In the genomic region with DNA sequence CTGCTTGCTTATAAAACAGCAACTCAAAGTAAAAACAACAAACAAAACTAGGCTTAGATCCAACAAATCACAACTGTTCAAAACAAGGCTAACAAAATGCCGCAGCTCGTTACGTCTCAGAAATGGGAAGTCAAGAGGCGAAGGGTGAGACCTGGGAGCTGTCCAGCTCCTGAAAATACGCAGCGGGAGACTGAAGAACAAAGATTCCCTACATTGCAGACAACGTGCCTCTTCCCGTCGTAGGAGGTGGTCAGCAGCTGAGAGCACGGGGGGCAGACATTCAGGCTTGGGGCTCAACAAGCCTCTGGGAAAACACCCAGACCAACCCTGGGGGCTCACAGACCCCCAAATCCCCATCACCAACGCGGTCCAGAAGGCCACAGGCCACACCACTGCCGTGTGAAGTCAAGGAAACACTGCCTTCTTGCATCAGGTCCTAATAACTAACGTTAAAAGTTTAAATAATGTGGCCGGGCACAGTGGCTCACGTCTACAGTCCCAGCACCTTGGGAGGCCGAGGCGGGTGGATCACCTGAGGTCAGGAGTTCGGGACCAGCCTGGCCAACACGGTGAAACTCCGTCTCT, we compare ENCODE assay signal across 17 cellular contexts. TPM values are rescaled to one million over a fixed set of nuclear protein-coding genes. Genes with fewer than 3 reads are reported as not detected.
DNase-seq lines count a peak whose midpoint lies in the region; ATAC-seq, FAIRE-seq and TF ChIP-seq lines count a peak whose summit lies in the region.
"Had no signal": no experiment of that assay in that cellular context is flagged by ENCODE, and none has a peak within 500 bp of the region (broad histone marks: within the 10 kb centered on the region; RNA-seq: fewer than 3 reads in every experiment).

No MANE protein-coding gene starts in this region.

- TF ChIP-seq EP300 in HepG2 (IDR thresholded peaks at IDR 0.05; ENCODE audit: low read depth in 2 of 2, low read length in 2 of 2) (no peak), HepG2 (CRISPR knock-in tag; IDR thresholded peaks at IDR 0.05; ENCODE audit: borderline replicate concordance) (no peak)

- no peak overlapping the region for H3K9ac ChIP-seq in HepG2 (ENCODE audit: insufficient read depth, low read depth, low read length)
- H3K9ac ChIP-seq in iPS-20b (ENCODE audit: low read depth, low read length), result no peak overlapping the region
- H3K9ac ChIP-seq in smooth muscle cell (ENCODE audit: low read depth), result no peak overlapping the region

- CTCF ChIA-PET in HepG2 (lab: Yijun Ruan, JAX; ENCODE audit: low intra/inter-chr PET ratio, low total read pairs), result no interaction called here

- H4K20me1 ChIP-seq in HepG2 (ENCODE audit: insufficient read depth, low read length) (no peaks in the 10 kb centered on the region), smooth muscle cell (ENCODE audit: low read depth) (no peaks in the 10 kb centered on the region)

- H3K4me1 Mint-ChIP-seq in type B pancreatic cell (ENCODE audit: unreplicated experiment), result no peaks in the 10 kb centered on the region
- H3K4me1 Mint-ChIP-seq: activated T-helper 17 cell treated with anti-CD3 and anti-CD28 coated beads, Interleukin-2, amount 50 U/mL, for 72 hours; brain; memory B cell had no signal

- no peaks in the 10 kb centered on the region for H3K4me1 ChIP-seq in HepG2 (ENCODE audit: insufficient read depth, low read length)
- H3K4me1 ChIP-seq in right lobe of liver, result no peaks in the 10 kb centered on the region
- peaks cover 5% of the 10 kb centered on the region; the same call in 1 of the 2 replicates for H3K4me1 ChIP-seq in iPS-20b (ENCODE audit: insufficient read depth, low read length)
- H3K4me1 ChIP-seq in smooth muscle cell (ENCODE audit: low read depth), result peaks cover 8% of the 10 kb centered on the region

- H3K36me3 Mint-ChIP-seq in type B pancreatic cell, result no peaks in the 10 kb centered on the region
- H3K36me3 Mint-ChIP-seq: brain, memory B cell had no signal

- FAIRE-seq in HepG2 (lab: Jason Lieb, UNC), result no peak

- H3K27me3 ChIP-seq in HepG2 (ENCODE audit: control insufficient read depth in 1 of 2, insufficient read depth in 2 of 2, low read length in 2 of 2) (peaks cover 4 to 34% of the 10 kb centered on the region in 2 experiments; a peak in 4 of 5 replicates), right lobe of liver (no peaks in the 10 kb centered on the region), iPS-20b (ENCODE audit: insufficient read depth, low read length) (peaks cover 6% of the 10 kb centered on the region; the same call in 1 of the 2 replicates), smooth muscle cell (ENCODE audit: low read depth) (no peaks in the 10 kb centered on the region)

- no peak for TF ChIP-seq RAD21 in HepG2 (CRISPR knock-in tag; IDR thresholded peaks at IDR 0.05)

- H3K27ac ChIP-seq in HepG2 (ENCODE audit: extremely low read length, insufficient read depth, low read length), result no peak overlapping the region
- H3K27ac ChIP-seq in right lobe of liver, result no peak overlapping the region
- no peak overlapping the region for H3K27ac ChIP-seq in iPS-20b (ENCODE audit: low read length)
- H3K27ac ChIP-seq in smooth muscle cell (ENCODE audit: low read depth), result no peak overlapping the region
- H3K27ac ChIP-seq: HL-60 had no signal

- H3K27ac Mint-ChIP-seq in type B pancreatic cell, result no peak overlapping the region
- H3K27ac Mint-ChIP-seq: activated T-helper 17 cell treated with anti-CD3 and anti-CD28 coated beads, Interleukin-2, amount 50 U/mL, for 72 hours; brain; memory B cell had no signal

- no peak for TF ChIP-seq CTCF in HepG2 (CRISPR knock-in tag; IDR thresholded peaks at IDR 0.05)
- TF ChIP-seq CTCF in right lobe of liver (IDR thresholded peaks at IDR 0.05), result no peak
- TF ChIP-seq CTCF in type B pancreatic cell (conservative IDR thresholded peaks at IDR 0.05), result no peak
- no peak for TF ChIP-seq CTCF in smooth muscle cell (IDR thresholded peaks at IDR 0.05; ENCODE audit: borderline replicate concordance, insufficient read depth, poor library complexity, severe bottlenecking)

- ATAC-seq in HepG2, result no peak
- no peak for ATAC-seq in right lobe of liver
- no peak for ATAC-seq in HG02610 (IDR thresholded peaks at IDR 0.05; ENCODE audit: unreplicated experiment)
- ATAC-seq: activated T-helper 17 cell treated with anti-CD3 and anti-CD28 coated beads, Interleukin-2, amount 50 U/mL, for 72 hours had no signal

- DNase-seq in HepG2 (ENCODE audit: low spot score) (no peak), right lobe of liver (no peak), astrocyte of the hippocampus (ENCODE audit: low read depth, low spot score) (peak; percentile 72), type B pancreatic cell (ENCODE audit: extremely low spot score, unreplicated experiment) (peak; percentile 54), smooth muscle cell (lab: John Stamatoyannopoulos, UW; ENCODE audit: unreplicated experiment) (no peak), COLO668 (lab: John Stamatoyannopoulos, UW; ENCODE audit: unreplicated experiment) (no peak)
- DNase-seq: activated CD4-positive, alpha-beta T cell treated with anti-CD3 and anti-CD28 coated beads, Interleukin-2, amount 50 U/mL, for 1 hour; AML-193; hippocampal formation; MM.1S; NCI-H2171 treated with DMSO at 0.1 percent for 48 hours had no signal

- H3F3A ChIP-seq in smooth muscle cell (ENCODE audit: low read depth), result no peaks in the 10 kb centered on the region

- POLR2A ChIA-PET in HepG2 (lab: Yijun Ruan, JAX), result no interaction called here

- no peak overlapping the region for H3K4me3 Mint-ChIP-seq in type B pancreatic cell
- H3K4me3 Mint-ChIP-seq: activated T-helper 17 cell treated with anti-CD3 and anti-CD28 coated beads, Interleukin-2, amount 50 U/mL, for 72 hours; memory B cell had no signal

- H3K9me3 Mint-ChIP-seq in type B pancreatic cell, result no peaks in the 10 kb centered on the region
- H3K9me3 Mint-ChIP-seq: activated T-helper 17 cell treated with anti-CD3 and anti-CD28 coated beads, Interleukin-2, amount 50 U/mL, for 72 hours had no signal

- TF ChIP-seq POLR2A in HepG2 (IDR thresholded peaks at IDR 0.05; ENCODE audit: insufficient read depth in 1 of 2, low read depth in 2 of 2, low read length in 2 of 2) (no peak), right lobe of liver (IDR thresholded peaks at IDR 0.05) (no peak)

- no TSS peak for BruUV-seq in HepG2 (replicated peaks; lab: Mats Ljungman, UMichigan)

- H3K36me3 ChIP-seq in HepG2 (replicated peaks in 1 of 2; ENCODE audit: control insufficient read depth in 1 of 2, insufficient read depth in 2 of 2, low read length in 2 of 2) (no peaks in the 10 kb centered on the region), right lobe of liver (no peaks in the 10 kb centered on the region), iPS-20b (ENCODE audit: insufficient read depth, low read depth, low read length) (peaks cover 23% of the 10 kb centered on the region), smooth muscle cell (ENCODE audit: low read depth) (no peaks in the 10 kb centered on the region)

- H3K4me2 ChIP-seq in HepG2 (ENCODE audit: low read depth, low read length) (no peak overlapping the region), smooth muscle cell (no peak overlapping the region)

- H3K4me3 ChIP-seq in HepG2 (replicated peaks in 1 of 3; ENCODE audit: insufficient read depth in 1 of 3, low read depth in 2 of 3, low read length in 3 of 3) (no peak overlapping the region), right lobe of liver (no peak overlapping the region), iPS-20b (ENCODE audit: low read length) (0 out of 2 replicates have a peak overlapping the region, but pooled peaks have one; percentile 34), smooth muscle cell (no peak overlapping the region)

- 32% methylated on average over 21 of the region's 21 CpGs for WGBS in HepG2 (ENCODE audit: low lambda C conversion rate)
- 37% methylated on average over 12 of the region's 21 CpGs for WGBS in right lobe of liver (ENCODE audit: insufficient coverage, low coverage, low lambda C conversion rate, missing lambda C conversion rate)
- 44% methylated on average over 21 of the region's 21 CpGs for WGBS in smooth muscle cell (ENCODE audit: low lambda C conversion rate)

- intact Hi-C loops in HepG2 (cut with micrococcal nuclease; ENCODE audit: unreplicated experiment) (no loop called here), right lobe of liver (cut with DNase I) (no loop called here)

- in situ Hi-C loops in HepG2 (cut with HindIII; ENCODE audit: extremely low pct_ligation_motif_present, low pct_unique_long_range_greater_than_20kb), result no loop called here

- H3K79me2 ChIP-seq in HepG2 (ENCODE audit: insufficient read depth, low read length) (no peaks in the 10 kb centered on the region), smooth muscle cell (ENCODE audit: low read depth) (no peaks in the 10 kb centered on the region)

- no peak overlapping the region for H2AFZ ChIP-seq in HepG2 (ENCODE audit: low read length)
- no peak overlapping the region for H2AFZ ChIP-seq in smooth muscle cell (ENCODE audit: low read depth)

- H3K9me3 ChIP-seq in HepG2 (ENCODE audit: low read length) (no peaks in the 10 kb centered on the region), right lobe of liver (no peaks in the 10 kb centered on the region), iPS-20b (ENCODE audit: insufficient read depth, low read depth, low read length) (no peaks in the 10 kb centered on the region), smooth muscle cell (replicated peaks; ENCODE audit: low read depth) (no peaks in the 10 kb centered on the region)

- H3K27me3 Mint-ChIP-seq in type B pancreatic cell, result peaks cover 32% of the 10 kb centered on the region

RNA-seq across cellular contexts. Expression of a gene that starts 13.5 kb away (rescaled TPM):
- total RNA-seq in HepG2 (2016; rRNA removed; fragmentation: Illumina TruSeq; extraction: Trizol) (not detected in 2 replicates), right lobe of liver (1 to 10 TPM in 5 of 6 experiments, under 1 TPM in 1; 0.83 to 2.7 (median 1.8) TPM), type B pancreatic cell (ENCODE audit: low replicate concordance) (7.6 and 8.6 TPM in 2 replicates), smooth muscle cell (6.0 and 6.2 TPM in 2 replicates)
- total RNA-seq in HepG2 (2016; cell fraction: cytosol; rRNA removed; fragmentation: Illumina TruSeq; extraction: Trizol; ENCODE audit: low read depth), result not detected in 2 replicates
- not detected in 2 replicates for total RNA-seq in HepG2 (2016; cell fraction: insoluble cytoplasmic fraction; rRNA removed; fragmentation: Illumina TruSeq; extraction: Trizol)
- total RNA-seq in HepG2 (2016; cell fraction: membrane; rRNA removed; fragmentation: Illumina TruSeq; extraction: Trizol), result not detected in 2 replicates
- total RNA-seq in HepG2 (2016; cell fraction: nucleus; rRNA removed; fragmentation: Illumina TruSeq; extraction: Trizol), result not detected in 2 replicates
- polyA plus RNA-seq in HepG2 (2011; rRNA removed) (not detected in 2 replicates), smooth muscle cell (4.8 and 15.1 TPM in 2 replicates)
- 0.07 TPM in 1 of 2 replicates, not detected in the other for polyA plus RNA-seq in HepG2 (2011; cell fraction: cytosol; rRNA removed)
- polyA plus RNA-seq in HepG2 (2011; cell fraction: nucleus; rRNA removed), result 0.19 and 0.31 TPM in 2 replicates
- 0.16 TPM in 1 of 2 replicates, not detected in the other for polyA plus RNA-seq in HepG2 (2012)
- polyA plus RNA-seq in HepG2 (2016; cell fraction: cytosol; fragmentation: Illumina TruSeq; extraction: Trizol; ENCODE audit: low read depth), result not detected in 2 replicates
- not detected in 2 replicates for polyA plus RNA-seq in HepG2 (2016; cell fraction: insoluble cytoplasmic fraction; fragmentation: Illumina TruSeq; extraction: Trizol; ENCODE audit: low read depth)
- not detected in 2 replicates for polyA plus RNA-seq in HepG2 (2016; cell fraction: membrane; fragmentation: Illumina TruSeq; extraction: Trizol; ENCODE audit: low read depth)
- not detected in 2 replicates for polyA plus RNA-seq in HepG2 (2016; cell fraction: nucleus; fragmentation: Illumina TruSeq; extraction: Trizol; ENCODE audit: insufficient read depth, low read depth)
- 78.3 TPM in 1 of 2 replicates, not detected in the other for polyA minus RNA-seq in HepG2 (2011; rRNA and poly(A)+ RNA removed; ENCODE audit: low replicate concordance)
- polyA minus RNA-seq in HepG2 (2011; cell fraction: cytosol; rRNA and poly(A)+ RNA removed), result not detected in 2 replicates
- polyA minus RNA-seq in HepG2 (2011; cell fraction: nucleus; rRNA and poly(A)+ RNA removed), result not detected in 2 replicates

Comparison
In these comparisons a context has a peak if more than half of its experiments do, and no peak if none do; other contexts are left out.
1. DNase-seq: peak in astrocyte of the hippocampus (single experiment) and type B pancreatic cell (single experiment); none in HepG2 (single experiment), right lobe of liver (0 of 3), smooth muscle cell (single experiment) and COLO668 (single experiment).